ENCODE assay signal across 1 cellular context in the genomic region with DNA sequence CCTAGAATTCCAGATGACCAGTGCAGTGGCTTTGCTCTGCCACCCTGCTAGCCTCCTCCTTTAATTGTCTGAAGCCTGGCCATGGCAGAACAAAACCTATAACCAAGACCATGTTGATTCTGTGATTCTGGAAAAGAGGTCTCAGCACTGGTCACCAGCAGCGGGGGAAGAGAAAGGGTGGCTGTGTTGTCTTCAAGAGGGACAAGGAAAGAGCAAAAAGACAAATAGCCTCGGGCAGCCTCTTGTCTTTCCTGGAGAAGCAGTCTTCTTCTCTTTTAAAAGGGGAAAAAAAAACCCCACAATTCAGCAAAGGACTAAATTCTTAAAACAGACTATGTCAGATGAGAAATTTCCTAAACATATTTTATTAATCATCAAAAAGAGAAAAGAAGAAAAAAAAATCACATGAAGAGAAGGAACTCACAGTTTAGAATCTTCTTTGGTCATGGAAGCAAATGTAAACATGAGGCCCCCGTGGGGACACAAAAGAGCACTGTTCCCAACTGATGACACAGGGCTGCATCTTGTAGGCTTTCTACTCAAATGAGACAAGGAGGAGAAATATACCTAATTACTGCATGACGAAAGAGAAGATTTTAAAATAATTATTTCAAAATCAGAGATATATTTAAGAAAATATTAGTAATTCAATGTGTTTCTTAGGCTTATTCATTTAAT.
A peak's percentile ranks its signal among the peaks of the same experiment; 100 is the strongest.
TF ChIP-seq lines count a peak whose summit lies in the region.

No MANE protein-coding gene starts in this region.

TF ChIP-seq in HepG2, 621 proteins besides CTCF, POLR2A, EP300 and RAD21 (continued from another document):
- 0 out of 2 replicates have a peak, but pooled peaks have one; percentile 48 for TF ChIP-seq FOXK1 (CRISPR knock-in tag; IDR thresholded peaks at IDR 0.05; ENCODE audit: borderline replicate concordance, low read depth)
- TF ChIP-seq ARID5B (CRISPR knock-in tag; IDR thresholded peaks at IDR 0.05), result peak; percentile 30; the same call in 1 of the 2 replicates
- TF ChIP-seq ZMAT3 (CRISPR knock-in tag; conservative IDR thresholded peaks at IDR 0.05), result no peak
